In genomic region chr7:138247081-138247480, GRCh38 we compare ENCODE assay signal across 1 cellular context.
TF ChIP-seq lines count a peak whose summit lies in the region.

No MANE protein-coding gene starts in this region.

TF ChIP-seq in H1, 55 proteins besides CTCF, POLR2A, EP300 and RAD21:
- TF ChIP-seq CREB1 (IDR thresholded peaks at IDR 0.05) (no peak), RBBP5 (IDR thresholded peaks at IDR 0.05; ENCODE audit: borderline replicate concordance, low read depth, low read length) (no peak), GTF2F1 (IDR thresholded peaks at IDR 0.05; ENCODE audit: borderline replicate concordance, low read depth, low read length) (no peak), MAX (IDR thresholded peaks at IDR 0.05) (no peak)
